Comparison of ENCODE assay signal across 9 cellular contexts in the genomic region with DNA sequence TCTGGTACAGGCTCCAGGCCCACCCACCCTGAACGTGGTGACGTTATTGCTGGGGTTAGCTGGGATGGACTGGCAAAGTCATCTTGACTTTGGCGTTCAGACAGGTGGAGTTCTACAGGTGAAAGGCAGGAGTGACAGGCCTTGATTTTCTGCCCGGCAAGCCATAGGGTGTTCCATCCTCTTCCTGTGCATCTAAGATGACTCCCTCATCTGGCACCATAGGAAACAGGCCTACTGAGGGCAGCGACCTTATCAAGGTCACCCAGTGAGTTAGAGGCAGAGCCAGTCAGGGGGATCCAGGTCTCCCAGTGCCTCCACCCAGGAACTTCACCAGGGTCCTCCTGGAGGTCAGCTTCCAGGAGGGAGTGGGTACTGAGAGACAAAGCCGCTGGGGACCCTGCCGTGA. TPM values are rescaled to one million over a fixed set of nuclear protein-coding genes. Genes with fewer than 3 reads are reported as not detected.
DNase-seq lines count a peak whose midpoint lies in the region; ATAC-seq, FAIRE-seq and TF ChIP-seq lines count a peak whose summit lies in the region.
"Had no signal": no experiment of that assay in that cellular context is flagged by ENCODE, and none has a peak within 500 bp of the region (broad histone marks: within the 10 kb centered on the region; RNA-seq: fewer than 3 reads in every experiment).

No MANE protein-coding gene starts in this region.

- H3K4me2 ChIP-seq in endothelial cell of umbilical vein (ENCODE audit: insufficient read depth, low read length): peak overlapping the region; percentile 43

- TF ChIP-seq POLR2A in Peyer's patch (IDR thresholded peaks at IDR 0.05) (no peak), endothelial cell of umbilical vein (IDR thresholded peaks at IDR 0.05; ENCODE audit: low read depth, low read length) (no peak)

- H3K9ac ChIP-seq in endothelial cell of umbilical vein (replicated peaks; ENCODE audit: extremely low read depth, insufficient read depth, low read length): peak overlapping the region; percentile 77

- no peaks in the 10 kb centered on the region for H3K27me3 ChIP-seq in CD4-positive, alpha-beta T cell (ENCODE audit: control insufficient read depth, insufficient read depth, low read length)
- H3K27me3 ChIP-seq in Peyer's patch (no peaks in the 10 kb centered on the region), endothelial cell of umbilical vein (ENCODE audit: control insufficient read depth in 2 of 2, insufficient read depth in 2 of 2, low read length in 2 of 2) (no peaks in the 10 kb centered on the region), neutrophil (no peaks in the 10 kb centered on the region)

- peak overlapping the region; percentile 76 to 95 (median 88) for H3K4me3 ChIP-seq in Peyer's patch
- peak overlapping the region in 2 of 3 experiments; percentile 47 to 92 for H3K4me3 ChIP-seq in endothelial cell of umbilical vein (replicated peaks in 1 of 3; ENCODE audit: insufficient read depth in 1 of 3, low read depth in 1 of 3, low read length in 3 of 3)
- peak overlapping the region; percentile 79 to 93 for H3K4me3 ChIP-seq in neutrophil (ENCODE audit: low read depth in 1 of 2, low read length in 1 of 2)

- peak overlapping the region; percentile 93 for H3K27ac ChIP-seq in CD4-positive, alpha-beta T cell (ENCODE audit: low read depth, low read length)
- H3K27ac ChIP-seq in Peyer's patch (peak overlapping the region in 3 of 4 donors; percentile 88 to 97 (median 92)), endothelial cell of umbilical vein (ENCODE audit: insufficient read depth, low read depth, low read length) (peak overlapping the region; percentile 84), neutrophil (peak overlapping the region; percentile 81)

- H3K4me1 ChIP-seq in Peyer's patch: peaks cover 0 to 30% (median 14%) of the 10 kb centered on the region in 4 donors
- peaks cover 48% of the 10 kb centered on the region for H3K4me1 ChIP-seq in endothelial cell of umbilical vein (ENCODE audit: control insufficient read depth, extremely low read depth, insufficient read depth, low read length)
- peaks cover 35 to 38% of the 10 kb centered on the region in 2 experiments for H3K4me1 ChIP-seq in neutrophil (ENCODE audit: control insufficient read depth in 1 of 2, insufficient read depth in 1 of 2, low read depth in 1 of 2, low read length in 1 of 2)

- peaks cover 22% of the 10 kb centered on the region for H3K36me3 Mint-ChIP-seq in CD4-positive, alpha-beta T cell (ENCODE audit: low read depth)

- no peaks in the 10 kb centered on the region for H3K9me1 ChIP-seq in endothelial cell of umbilical vein (replicated peaks; ENCODE audit: control insufficient read depth, extremely low read depth, insufficient read depth, low read length)

- H4K20me1 ChIP-seq in endothelial cell of umbilical vein (replicated peaks; ENCODE audit: control insufficient read depth, extremely low read depth, insufficient read depth, low read length): no peaks in the 10 kb centered on the region

- no peak overlapping the region for H2AFZ ChIP-seq in endothelial cell of umbilical vein (ENCODE audit: low read depth, low read length)

- H3K27me3 Mint-ChIP-seq in CD4-positive, alpha-beta T cell: no peaks in the 10 kb centered on the region

- BruUV-seq in endothelial cell of umbilical vein (replicated peaks; lab: Mats Ljungman, UMichigan): TSS peak; percentile 41

- no peak for ATAC-seq in CD4-positive, alpha-beta T cell (ENCODE audit: poor library complexity)
- no peak for ATAC-seq in GM18907 (IDR thresholded peaks at IDR 0.05; ENCODE audit: unreplicated experiment)
- ATAC-seq in HG03354 (IDR thresholded peaks at IDR 0.05; ENCODE audit: poor library complexity, severe bottlenecking, unreplicated experiment): no peak
- no peak for ATAC-seq in GM19397 (IDR thresholded peaks at IDR 0.05; ENCODE audit: unreplicated experiment)

- H3K36me3 ChIP-seq in Peyer's patch: no peaks in the 10 kb centered on the region
- H3K36me3 ChIP-seq in endothelial cell of umbilical vein (ENCODE audit: control insufficient read depth in 2 of 2, extremely low read depth in 1 of 2, insufficient read depth in 2 of 2, low read length in 2 of 2): no peaks in the 10 kb centered on the region
- H3K36me3 ChIP-seq in neutrophil: no peaks in the 10 kb centered on the region

- DNase-seq in CD4-positive, alpha-beta T cell: no peak
- DNase-seq in Peyer's patch (no peak), endothelial cell of umbilical vein (ENCODE audit: low read depth, low spot score) (no peak), putamen (ENCODE audit: low spot score) (no peak)

- peak; percentile 4 for FAIRE-seq in endothelial cell of umbilical vein (lab: Jason Lieb, UNC)
- FAIRE-seq: islet of Langerhans had no signal

- TF ChIP-seq CTCF in CD4-positive, alpha-beta T cell (IDR thresholded peaks at IDR 0.05): no peak
- TF ChIP-seq CTCF in Peyer's patch (IDR thresholded peaks at IDR 0.05) (no peak), endothelial cell of umbilical vein (IDR thresholded peaks at IDR 0.05; ENCODE audit: extremely low read depth in 1 of 2, insufficient read depth in 1 of 2, low read depth in 1 of 2, low read length in 2 of 2) (no peak), neutrophil (IDR thresholded peaks at IDR 0.05) (no peak)

- intact Hi-C loops in CD4-positive, alpha-beta T cell (cut with DNase I, micrococcal nuclease): loop anchor here (1.0 to 5.0 kb wide), 7 partner anchors 25 to 1082 kb away; a partner anchor contains a TSS
- intact Hi-C loops in endothelial cell of umbilical vein (cut with micrococcal nuclease): loop anchor here (1.0 kb wide), 5 partner anchors 25 to 83 kb away; no protein-coding TSS in a partner anchor

- peaks cover 58% of the 10 kb centered on the region for H3K79me2 ChIP-seq in endothelial cell of umbilical vein (ENCODE audit: control insufficient read depth, insufficient read depth, low read length)

- H3K4me3 Mint-ChIP-seq in CD4-positive, alpha-beta T cell: peak overlapping the region; percentile 98

- peak overlapping the region; percentile 95 for H3K27ac Mint-ChIP-seq in CD4-positive, alpha-beta T cell

- CTCF ChIA-PET in CD4-positive, alpha-beta T cell (lab: Charles Lee): interaction anchor here (1.1 to 1.4 kb wide), 3 partner anchors 9 to 73 kb away, joined by 3 to 7 read pairs (median 4); no protein-coding TSS in a partner anchor
- CTCF ChIA-PET in endothelial cell of umbilical vein (lab: Charles Lee): interaction anchor here (0.6 to 2.1 kb wide), 7 partner anchors 8 to 88 kb away, joined by 3 to 8 read pairs (median 3); no protein-coding TSS in a partner anchor

- POLR2A ChIA-PET in CD4-positive, alpha-beta T cell (lab: Charles Lee): interaction anchor here (0.8 to 3.4 kb wide), 11 partner anchors 8 to 91 kb away, joined by 3 to 38 read pairs (median 9); no protein-coding TSS in a partner anchor
- POLR2A ChIA-PET in endothelial cell of umbilical vein (lab: Charles Lee): interaction anchor here (0.9 to 1.4 kb wide), 2 partner anchors 8 to 58 kb away, joined by 3 to 5 read pairs; no protein-coding TSS in a partner anchor

- peaks cover 56% of the 10 kb centered on the region for H3K4me1 Mint-ChIP-seq in CD4-positive, alpha-beta T cell (ENCODE audit: low read depth)

- no peaks in the 10 kb centered on the region for H3K9me3 Mint-ChIP-seq in CD4-positive, alpha-beta T cell

- no peaks in the 10 kb centered on the region for H3K9me3 ChIP-seq in CD4-positive, alpha-beta T cell (ENCODE audit: control insufficient read depth, low read length)
- H3K9me3 ChIP-seq in Peyer's patch: no peaks in the 10 kb centered on the region
- H3K9me3 ChIP-seq in endothelial cell of umbilical vein (replicated peaks; ENCODE audit: control insufficient read depth, insufficient read depth, low read length): no peaks in the 10 kb centered on the region
- H3K9me3 ChIP-seq in neutrophil: no peaks in the 10 kb centered on the region

- dilution Hi-C loops in endothelial cell of umbilical vein (cut with MboI; ENCODE audit: extremely low pct_ligation_motif_present, low sequenced_read_pairs): loop anchor here (10.0 kb wide), 1 partner anchor 45 kb away; no protein-coding TSS in a partner anchor

TF ChIP-seq in endothelial cell of umbilical vein, 7 proteins besides CTCF, POLR2A, EP300 and RAD21:
- TF ChIP-seq, protein P1, sequence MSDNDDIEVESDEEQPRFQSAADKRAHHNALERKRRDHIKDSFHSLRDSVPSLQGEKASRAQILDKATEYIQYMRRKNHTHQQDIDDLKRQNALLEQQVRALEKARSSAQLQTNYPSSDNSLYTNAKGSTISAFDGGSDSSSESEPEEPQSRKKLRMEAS (IDR thresholded peaks at IDR 0.05; ENCODE audit: insufficient read depth, insufficient read length): no peak
- TF ChIP-seq MYC (IDR thresholded peaks at IDR 0.05; ENCODE audit: low read depth, low read length) (no peak), GATA2 (IDR thresholded peaks at IDR 0.05; ENCODE audit: insufficient read depth, insufficient read length, low read depth, low read length) (no peak), FOS (IDR thresholded peaks at IDR 0.05; ENCODE audit: borderline replicate concordance, insufficient read depth, low read length) (no peak), JUN (IDR thresholded peaks at IDR 0.05; ENCODE audit: borderline replicate concordance, insufficient read depth, insufficient read length, low read depth) (no peak), POLR2AphosphoS5 (IDR thresholded peaks at IDR 0.05; ENCODE audit: insufficient read depth, low read depth, low read length) (no peak), EZH2 (IDR thresholded peaks at IDR 0.05; ENCODE audit: borderline replicate concordance, low read depth, low read length, severe bottlenecking) (no peak)
TF ChIP-seq in endothelial cell of umbilical vein: peak in this region for 0.

RNA-seq across cellular contexts. Expression of a gene that starts 41.6 kb away (rescaled TPM):
- 10 to 100 TPM; 45.6 to 48.1 TPM for total RNA-seq in CD4-positive, alpha-beta T cell
- total RNA-seq in Peyer's patch (10 to 100 TPM; 12.5 to 47.0 (median 12.6) TPM), endothelial cell of umbilical vein (120 and 121 TPM in 2 replicates)
- polyA plus RNA-seq in endothelial cell of umbilical vein: 35.9 and 50.8 TPM in 2 replicates
- polyA plus RNA-seq in endothelial cell of umbilical vein (2011; cell fraction: cytosol; rRNA removed): 44.9 and 54.6 TPM in 2 replicates
- 54.9 and 58.1 TPM in 2 replicates for polyA plus RNA-seq in endothelial cell of umbilical vein (2011; cell fraction: nucleus; rRNA removed)
- polyA plus RNA-seq in endothelial cell of umbilical vein (2012): 120 TPM in 2 replicates
- 97.6 and 101 TPM in 2 replicates for polyA minus RNA-seq in endothelial cell of umbilical vein
- polyA minus RNA-seq in endothelial cell of umbilical vein (2011; cell fraction: cytosol; rRNA and poly(A)+ RNA removed): 3.4 TPM
- 25.6 and 26.7 TPM in 2 replicates for polyA minus RNA-seq in endothelial cell of umbilical vein (2011; cell fraction: nucleus; rRNA and poly(A)+ RNA removed)
